ENCODE assay signal across 13 cellular contexts in genomic region chr9:14156046-14156445, GRCh38.
A peak's percentile ranks its signal among the peaks of the same experiment; 100 is the strongest.
DNase-seq lines count a peak whose midpoint lies in the region; ATAC-seq and TF ChIP-seq lines count a peak whose summit lies in the region.
"Had no signal": no experiment of that assay in that cellular context is flagged by ENCODE, and none has a peak within 500 bp of the region (broad histone marks: within the 10 kb centered on the region; RNA-seq: fewer than 3 reads in every experiment).

No MANE protein-coding gene starts in this region.

- H3K27me3 Mint-ChIP-seq in neural progenitor cell (ENCODE audit: insufficient read depth, low read depth) = no peaks in the 10 kb centered on the region
- H3K27me3 Mint-ChIP-seq in activated CD8-positive, alpha-beta T cell treated with anti-CD3 and anti-CD28 coated beads for 36 hours = peaks cover 1% of the 10 kb centered on the region

- H3K4me2 ChIP-seq in OCI-LY7 (ENCODE audit: low read length) = peak overlapping the region; percentile 94
- H3K4me2 ChIP-seq in neural progenitor cell = no peak overlapping the region

- DNase-seq in OCI-LY7 (ENCODE audit: low spot score) (peak; percentile 89), neural progenitor cell (ENCODE audit: low spot score) (no peak), globus pallidus (ENCODE audit: low spot score) (no peak), NCI-H748 treated with DMSO at 0.1 percent for 48 hours (lab: John Stamatoyannopoulos, UW) (no peak)
- DNase-seq in activated CD8-positive, alpha-beta T cell treated with anti-CD3 and anti-CD28 coated beads for 36 hours = no peak
- DNase-seq: activated CD4-positive, alpha-beta T cell treated with anti-CD3 and anti-CD28 coated beads for 36 hours; activated naive CD8-positive, alpha-beta T cell treated with anti-CD3 and anti-CD28 coated beads for 36 hours; NCI-H146 had no signal

- peak overlapping the region; percentile 73; the same call in 1 of the 2 replicates for H2AFZ ChIP-seq in OCI-LY7 (ENCODE audit: low read length)
- H2AFZ ChIP-seq in neural progenitor cell (replicated peaks) = no peak overlapping the region

- BruUV-seq in OCI-LY7 (replicated peaks; lab: Mats Ljungman, UMichigan) = no TSS peak

- H3K36me3 Mint-ChIP-seq in neural progenitor cell = peaks cover 2% of the 10 kb centered on the region
- H3K36me3 Mint-ChIP-seq in activated CD8-positive, alpha-beta T cell treated with anti-CD3 and anti-CD28 coated beads for 36 hours (ENCODE audit: low read depth) = no peaks in the 10 kb centered on the region
- H3K36me3 Mint-ChIP-seq: activated naive CD8-positive, alpha-beta T cell treated with anti-CD3 and anti-CD28 coated beads for 36 hours had no signal

- H3K9me3 ChIP-seq in OCI-LY7 (ENCODE audit: low read length) (peaks cover 9% of the 10 kb centered on the region; the same call in 1 of the 2 replicates), neural progenitor cell (ENCODE audit: low read depth) (no peaks in the 10 kb centered on the region)

- peak overlapping the region; percentile 100 for H3K27ac ChIP-seq in OCI-LY7 (ENCODE audit: low read depth, low read length, poor library complexity, severe bottlenecking)
- H3K27ac ChIP-seq in neural progenitor cell = no peak overlapping the region
- H3K27ac ChIP-seq: RWPE1 had no signal

- no peak overlapping the region for H3K4me3 Mint-ChIP-seq in neural progenitor cell
- no peak overlapping the region for H3K4me3 Mint-ChIP-seq in activated CD8-positive, alpha-beta T cell treated with anti-CD3 and anti-CD28 coated beads for 36 hours
- H3K4me3 Mint-ChIP-seq: activated CD4-positive, alpha-beta T cell treated with anti-CD3 and anti-CD28 coated beads for 36 hours; activated naive CD8-positive, alpha-beta T cell treated with anti-CD3 and anti-CD28 coated beads for 36 hours had no signal

- POLR2A ChIA-PET in OCI-LY7 (lab: Charles Lee) = interaction anchor here (1.1 kb wide), 1 partner anchor 164 kb away, joined by 3 read pairs; no protein-coding TSS in a partner anchor
- POLR2A ChIA-PET in activated CD8-positive, alpha-beta T cell treated with anti-CD3 and anti-CD28 coated beads for 36 hours (lab: Charles Lee) = no interaction called here

- H3K9me3 Mint-ChIP-seq in neural progenitor cell = peaks cover 2% of the 10 kb centered on the region
- H3K9me3 Mint-ChIP-seq in activated CD8-positive, alpha-beta T cell treated with anti-CD3 and anti-CD28 coated beads for 36 hours = peaks cover 2% of the 10 kb centered on the region

- H3K79me2 ChIP-seq in OCI-LY7 (ENCODE audit: insufficient read depth, low read depth, low read length) (peaks cover 6% of the 10 kb centered on the region; the same call in 1 of the 2 replicates), neural progenitor cell (ENCODE audit: low read depth) (no peaks in the 10 kb centered on the region)

- H4K20me1 ChIP-seq in OCI-LY7 (ENCODE audit: insufficient read depth, low read length) = no peaks in the 10 kb centered on the region
- H4K20me1 ChIP-seq in neural progenitor cell (ENCODE audit: low read depth) = no peaks in the 10 kb centered on the region

- intact Hi-C loops in OCI-LY7 (cut with micrococcal nuclease; ENCODE audit: unreplicated experiment) = loop anchor here (1.0 to 10.0 kb wide), 3 partner anchors 158 to 529 kb away; partner anchors contain the start of gene NFIB
- intact Hi-C loops in activated CD8-positive, alpha-beta T cell treated with anti-CD3 and anti-CD28 coated beads for 36 hours (cut with micrococcal nuclease) = no loop called here

- H3K9me2 ChIP-seq in OCI-LY7 (ENCODE audit: insufficient read depth, low read length) = no peaks in the 10 kb centered on the region

- H3K4me3 ChIP-seq in OCI-LY7 (ENCODE audit: low read depth, low read length, poor library complexity, severe bottlenecking) (peak overlapping the region; percentile 62), neural progenitor cell (no peak overlapping the region)

- H3K4me1 ChIP-seq in OCI-LY7 (ENCODE audit: insufficient read depth, low read length, poor library complexity, severe bottlenecking) = peaks cover 91% of the 10 kb centered on the region
- peaks cover 11% of the 10 kb centered on the region for H3K4me1 ChIP-seq in neural progenitor cell

- H3K4me1 Mint-ChIP-seq in neural progenitor cell = peaks cover 18% of the 10 kb centered on the region
- peaks cover 3% of the 10 kb centered on the region for H3K4me1 Mint-ChIP-seq in activated CD8-positive, alpha-beta T cell treated with anti-CD3 and anti-CD28 coated beads for 36 hours (ENCODE audit: low read depth)

- no peak overlapping the region for H3K27ac Mint-ChIP-seq in neural progenitor cell
- no peak overlapping the region for H3K27ac Mint-ChIP-seq in activated CD8-positive, alpha-beta T cell treated with anti-CD3 and anti-CD28 coated beads for 36 hours
- H3K27ac Mint-ChIP-seq: activated CD4-positive, alpha-beta T cell treated with anti-CD3 and anti-CD28 coated beads for 36 hours; activated naive CD8-positive, alpha-beta T cell treated with anti-CD3 and anti-CD28 coated beads for 36 hours had no signal

- ATAC-seq in GM18868 (IDR thresholded peaks at IDR 0.05; ENCODE audit: unreplicated experiment) (peak; percentile 93), GM21447 (IDR thresholded peaks at IDR 0.05; ENCODE audit: unreplicated experiment) (peak; percentile 95), HG03066 (IDR thresholded peaks at IDR 0.05; ENCODE audit: low read depth, unreplicated experiment) (peak; percentile 95)
- no peak for ATAC-seq in activated CD8-positive, alpha-beta T cell treated with anti-CD3 and anti-CD28 coated beads for 36 hours
- ATAC-seq: activated CD4-positive, alpha-beta T cell treated with anti-CD3 and anti-CD28 coated beads for 36 hours; HCT116 had no signal

- TF ChIP-seq CTCF in OCI-LY7 (conservative IDR thresholded peaks at IDR 0.05; ENCODE audit: low read length) = no peak
- no peak for TF ChIP-seq CTCF in neural progenitor cell (IDR thresholded peaks at IDR 0.05)
- TF ChIP-seq CTCF in activated CD8-positive, alpha-beta T cell treated with anti-CD3 and anti-CD28 coated beads for 36 hours (IDR thresholded peaks at IDR 0.05) = no peak

- H3K36me3 ChIP-seq in OCI-LY7 (ENCODE audit: insufficient read depth, low read length) (peaks cover 12% of the 10 kb centered on the region), neural progenitor cell (no peaks in the 10 kb centered on the region)

- no peak overlapping the region for H3K9ac ChIP-seq in neural progenitor cell

- no peaks in the 10 kb centered on the region for H3F3A ChIP-seq in neural progenitor cell (ENCODE audit: low read depth)

- H3K27me3 ChIP-seq in neural progenitor cell = no peaks in the 10 kb centered on the region

- CTCF ChIA-PET in OCI-LY7 (lab: Charles Lee; ENCODE audit: unreplicated experiment) = no interaction called here
- CTCF ChIA-PET in activated CD8-positive, alpha-beta T cell treated with anti-CD3 and anti-CD28 coated beads for 36 hours (lab: Charles Lee) = no interaction called here
